ENCODE assay signal across 18 cellular contexts in genomic region chr14:76724827-76725550, GRCh38. TPM values are rescaled to one million over a fixed set of nuclear protein-coding genes. Genes with fewer than 3 reads are reported as not detected.
A peak's percentile ranks its signal among the peaks of the same experiment; 100 is the strongest.
DNase-seq lines count a peak whose midpoint lies in the region; ATAC-seq, FAIRE-seq and TF ChIP-seq lines count a peak whose summit lies in the region.
"Had no signal": no experiment of that assay in that cellular context is flagged by ENCODE, and none has a peak within 500 bp of the region (broad histone marks: within the 10 kb centered on the region; RNA-seq: fewer than 3 reads in every experiment).

No MANE protein-coding gene starts in this region.

- H3K4me1 Mint-ChIP-seq in WTC11, result peaks cover 28% of the 10 kb centered on the region
- H3K4me1 Mint-ChIP-seq in T-helper 2 cell treated with Interferon-gamma antibody and Interleukin-4, amounts not matched to agents 5 μg/mL and 100 μg/mL, for 36 hours (ENCODE audit: low read depth), result no peaks in the 10 kb centered on the region

- H4K8ac ChIP-seq in trophoblast cell (ENCODE audit: low read depth, low read length), result no peak overlapping the region

- no peak overlapping the region for H3K4me3 Mint-ChIP-seq in WTC11
- H3K4me3 Mint-ChIP-seq in T-helper 2 cell treated with Interferon-gamma antibody and Interleukin-4, amounts not matched to agents 5 μg/mL and 100 μg/mL, for 36 hours, result no peak overlapping the region
- H3K4me3 Mint-ChIP-seq: B cell; CD8-positive, alpha-beta T cell had no signal

- TF ChIP-seq CTCF in HepG2 (CRISPR knock-in tag; IDR thresholded peaks at IDR 0.05) (no peak), right lobe of liver (IDR thresholded peaks at IDR 0.05) (no peak), WTC11 (IDR thresholded peaks at IDR 0.05) (no peak)

- in situ Hi-C loops in HepG2 (cut with HindIII; ENCODE audit: extremely low pct_ligation_motif_present, low pct_unique_long_range_greater_than_20kb), result no loop called here

- H3K36me3 Mint-ChIP-seq in WTC11, result no peaks in the 10 kb centered on the region
- no peaks in the 10 kb centered on the region for H3K36me3 Mint-ChIP-seq in T-helper 2 cell treated with Interferon-gamma antibody and Interleukin-4, amounts not matched to agents 5 μg/mL and 100 μg/mL, for 36 hours (ENCODE audit: low read depth)
- H3K36me3 Mint-ChIP-seq: CD8-positive, alpha-beta T cell had no signal

- TF ChIP-seq EP300 in HepG2 (IDR thresholded peaks at IDR 0.05; ENCODE audit: low read depth in 2 of 2, low read length in 2 of 2) (no peak), HepG2 (CRISPR knock-in tag; IDR thresholded peaks at IDR 0.05; ENCODE audit: borderline replicate concordance) (no peak)

- H3K79me2 ChIP-seq in HepG2 (ENCODE audit: insufficient read depth, low read length) (no peaks in the 10 kb centered on the region), trophoblast cell (ENCODE audit: control insufficient read depth, insufficient read depth, low read length, poor library complexity) (no peaks in the 10 kb centered on the region)

- no peak overlapping the region for H3K4ac ChIP-seq in trophoblast cell (ENCODE audit: low read depth, low read length)

- H3K36me3 ChIP-seq in HepG2 (replicated peaks in 1 of 2; ENCODE audit: control insufficient read depth in 1 of 2, insufficient read depth in 2 of 2, low read length in 2 of 2) (no peaks in the 10 kb centered on the region), right lobe of liver (no peaks in the 10 kb centered on the region), trophoblast cell (ENCODE audit: control insufficient read depth in 1 of 2, insufficient read depth in 2 of 2, low read length in 2 of 2) (no peaks in the 10 kb centered on the region)
- H3K36me3 ChIP-seq: BLaER1 treated with 17β-estradiol and CSF1 and Interleukin-3, amounts not matched to agents 10 nM and 100 nM had no signal

- H3K9me3 ChIP-seq in HepG2 (ENCODE audit: low read length) (no peaks in the 10 kb centered on the region), right lobe of liver (no peaks in the 10 kb centered on the region), trophoblast cell (ENCODE audit: insufficient read depth, low read depth, low read length) (no peaks in the 10 kb centered on the region)
- H3K9me3 ChIP-seq: BLaER1 treated with 17β-estradiol and CSF1 and Interleukin-3, amounts not matched to agents 10 nM and 100 nM had no signal

- FAIRE-seq in HepG2 (lab: Jason Lieb, UNC), result no peak
- FAIRE-seq: GM12878, GM19239 had no signal

- POLR2A ChIA-PET in HepG2 (lab: Yijun Ruan, JAX), result no interaction called here
- POLR2A ChIA-PET in WTC11 (lab: Charles Lee), result no interaction called here

- no peak overlapping the region for H3K4me3 ChIP-seq in HepG2 (replicated peaks in 1 of 3; ENCODE audit: insufficient read depth in 1 of 3, low read depth in 2 of 3, low read length in 3 of 3)
- H3K4me3 ChIP-seq in right lobe of liver, result no peak overlapping the region
- no peak overlapping the region for H3K4me3 ChIP-seq in trophoblast cell (ENCODE audit: low read depth, low read length)
- H3K4me3 ChIP-seq: BLaER1 treated with 17β-estradiol and CSF1 and Interleukin-3, amounts not matched to agents 10 nM and 100 nM; GM12878 had no signal

- H2AK5ac ChIP-seq in trophoblast cell (ENCODE audit: low read length), result no peak overlapping the region

- H4K12ac ChIP-seq in trophoblast cell (ENCODE audit: low read depth, low read length), result no peak overlapping the region

- CTCF ChIA-PET in HepG2 (lab: Yijun Ruan, JAX; ENCODE audit: low intra/inter-chr PET ratio, low total read pairs), result no interaction called here
- CTCF ChIA-PET in WTC11 (lab: Charles Lee), result interaction anchor here (0.5 to 1.7 kb wide), 3 partner anchors 15 to 60 kb away, joined by 3 to 5 read pairs (median 4); no protein-coding TSS in a partner anchor

- H3K79me1 ChIP-seq in trophoblast cell (ENCODE audit: low read length), result no peaks in the 10 kb centered on the region

- H4K91ac ChIP-seq in trophoblast cell (ENCODE audit: low read depth, low read length), result no peak overlapping the region

- no peak overlapping the region for H2BK12ac ChIP-seq in trophoblast cell (ENCODE audit: low read length)

- no TSS peak for BruUV-seq in HepG2 (replicated peaks; lab: Mats Ljungman, UMichigan)

- intact Hi-C loops in HepG2 (cut with micrococcal nuclease; ENCODE audit: unreplicated experiment), result no loop called here
- intact Hi-C loops in right lobe of liver (cut with DNase I), result no loop called here

- no peak overlapping the region for H3K18ac ChIP-seq in trophoblast cell (ENCODE audit: low read length)

- H4K20me1 ChIP-seq in HepG2 (ENCODE audit: insufficient read depth, low read length), result no peaks in the 10 kb centered on the region
- H4K20me1 ChIP-seq: BLaER1 treated with 17β-estradiol and CSF1 and Interleukin-3, amounts not matched to agents 10 nM and 100 nM had no signal

- no peaks in the 10 kb centered on the region for H3K9me3 Mint-ChIP-seq in WTC11
- no peaks in the 10 kb centered on the region for H3K9me3 Mint-ChIP-seq in T-helper 2 cell treated with Interferon-gamma antibody and Interleukin-4, amounts not matched to agents 5 μg/mL and 100 μg/mL, for 36 hours
- H3K9me3 Mint-ChIP-seq: CD8-positive, alpha-beta T cell had no signal

- H3K4me1 ChIP-seq in HepG2 (ENCODE audit: insufficient read depth, low read length) (peaks cover 10% of the 10 kb centered on the region), right lobe of liver (peaks cover 0 to 8% (median 0%) of the 10 kb centered on the region in 4 donors), trophoblast cell (ENCODE audit: control insufficient read depth in 1 of 2, insufficient read depth in 2 of 2, low read length in 2 of 2) (no peaks in the 10 kb centered on the region)

- 0 out of 2 replicates have a peak overlapping the region, but pooled peaks have one; percentile 7 for H3K27ac Mint-ChIP-seq in WTC11
- no peak overlapping the region for H3K27ac Mint-ChIP-seq in T-helper 2 cell treated with Interferon-gamma antibody and Interleukin-4, amounts not matched to agents 5 μg/mL and 100 μg/mL, for 36 hours
- H3K27ac Mint-ChIP-seq: B cell; CD8-positive, alpha-beta T cell had no signal

- H3K4me2 ChIP-seq in HepG2 (ENCODE audit: low read depth, low read length) (no peak overlapping the region), trophoblast cell (ENCODE audit: low read length) (no peak overlapping the region)
- H3K4me2 ChIP-seq: BLaER1 treated with 17β-estradiol and CSF1 and Interleukin-3, amounts not matched to agents 10 nM and 100 nM had no signal

- H2BK5ac ChIP-seq in trophoblast cell (ENCODE audit: low read depth, low read length, poor library complexity), result no peak overlapping the region

- DNase-seq in HepG2 (ENCODE audit: low spot score), result no peak
- DNase-seq in right lobe of liver, result no peak
- DNase-seq in WTC11 (ENCODE audit: low spot score), result no peak
- no peak for DNase-seq in trophoblast cell
- no peak for DNase-seq in T-helper 2 cell treated with Interferon-gamma antibody and Interleukin-4, amounts not matched to agents 5 μg/mL and 100 μg/mL, for 36 hours (ENCODE audit: low spot score)
- DNase-seq: Calu3; CD8-positive, alpha-beta T cell; DND-41; EL; GOT3; H7; KBM-7 had no signal

- TF ChIP-seq POLR2A in HepG2 (IDR thresholded peaks at IDR 0.05; ENCODE audit: insufficient read depth in 1 of 2, low read depth in 2 of 2, low read length in 2 of 2), result no peak
- TF ChIP-seq POLR2A in right lobe of liver (IDR thresholded peaks at IDR 0.05), result no peak

- H2BK120ac ChIP-seq in trophoblast cell (ENCODE audit: insufficient read depth, low read length, poor library complexity), result no peak overlapping the region

- H2AFZ ChIP-seq in HepG2 (ENCODE audit: low read length), result no peak overlapping the region
- no peak overlapping the region for H2AFZ ChIP-seq in trophoblast cell (ENCODE audit: insufficient read depth, low read length, poor library complexity)

- H3K27ac ChIP-seq in HepG2 (ENCODE audit: extremely low read length, insufficient read depth, low read length) (no peak overlapping the region), right lobe of liver (no peak overlapping the region), trophoblast cell (ENCODE audit: low read depth, low read length) (no peak overlapping the region)
- H3K27ac ChIP-seq: BLaER1 treated with 17β-estradiol and CSF1 and Interleukin-3, amounts not matched to agents 10 nM and 100 nM had no signal

- H3K23ac ChIP-seq in trophoblast cell (ENCODE audit: low read length), result peak overlapping the region; percentile 46

- 13% methylated on average over 8 of the region's 8 CpGs for WGBS in HepG2 (ENCODE audit: low lambda C conversion rate)
- 47% methylated on average over 6 of the region's 8 CpGs for WGBS in right lobe of liver (ENCODE audit: insufficient coverage, low coverage, low lambda C conversion rate, missing lambda C conversion rate)
- no CpG with 5 or more reads among the region's 8 CpGs for WGBS in trophoblast cell (ENCODE audit: extremely low coverage, insufficient coverage, insufficient read length)

- no peak for ATAC-seq in HepG2
- ATAC-seq in right lobe of liver, result no peak
- no peak for ATAC-seq in WTC11
- ATAC-seq in GM21825 (IDR thresholded peaks at IDR 0.05; ENCODE audit: unreplicated experiment), result no peak
- ATAC-seq: CD8-positive, alpha-beta T cell; GM12878; HCT116 had no signal

- no peak overlapping the region for H3K14ac ChIP-seq in trophoblast cell (ENCODE audit: low read length)

- no peaks in the 10 kb centered on the region for H3K27me3 Mint-ChIP-seq in WTC11 (ENCODE audit: low read depth)
- peaks cover 14% of the 10 kb centered on the region for H3K27me3 Mint-ChIP-seq in T-helper 2 cell treated with Interferon-gamma antibody and Interleukin-4, amounts not matched to agents 5 μg/mL and 100 μg/mL, for 36 hours (ENCODE audit: low read depth)

- H3K9ac ChIP-seq in HepG2 (ENCODE audit: insufficient read depth, low read depth, low read length) (no peak overlapping the region), trophoblast cell (ENCODE audit: low read length) (no peak overlapping the region)
- H3K9ac ChIP-seq: BLaER1 treated with 17β-estradiol and CSF1 and Interleukin-3, amounts not matched to agents 10 nM and 100 nM had no signal

- H3K27me3 ChIP-seq in HepG2 (ENCODE audit: control insufficient read depth in 1 of 2, insufficient read depth in 2 of 2, low read length in 2 of 2), result peaks cover 2 to 18% of the 10 kb centered on the region in 2 experiments; a peak in 2 of 5 replicates
- no peaks in the 10 kb centered on the region for H3K27me3 ChIP-seq in right lobe of liver
- no peaks in the 10 kb centered on the region for H3K27me3 ChIP-seq in trophoblast cell (ENCODE audit: insufficient read depth, low read length)
- H3K27me3 ChIP-seq: BLaER1 treated with 17β-estradiol and CSF1 and Interleukin-3, amounts not matched to agents 10 nM and 100 nM had no signal

- no peak for TF ChIP-seq RAD21 in HepG2 (CRISPR knock-in tag; IDR thresholded peaks at IDR 0.05)

RNA-seq across cellular contexts. Expression of gene VASH1, which starts 36.3 kb away (rescaled TPM):
- total RNA-seq in HepG2 (2016; rRNA removed; fragmentation: Illumina TruSeq; extraction: Trizol) (0.18 and 0.24 TPM in 2 replicates), right lobe of liver (10 to 100 TPM in 1 of 6 experiments, 1 to 10 TPM in 5; 2.0 to 12.3 (median 4.6) TPM), WTC11 (2021) (7.2 to 10.9 TPM (median 10.5 TPM) in 3 replicates)
- not detected in 2 replicates for total RNA-seq in HepG2 (2016; cell fraction: cytosol; rRNA removed; fragmentation: Illumina TruSeq; extraction: Trizol; ENCODE audit: low read depth)
- total RNA-seq in HepG2 (2016; cell fraction: insoluble cytoplasmic fraction; rRNA removed; fragmentation: Illumina TruSeq; extraction: Trizol), result 0.12 and 0.17 TPM in 2 replicates
- total RNA-seq in HepG2 (2016; cell fraction: membrane; rRNA removed; fragmentation: Illumina TruSeq; extraction: Trizol), result 0.10 and 0.15 TPM in 2 replicates
- total RNA-seq in HepG2 (2016; cell fraction: nucleus; rRNA removed; fragmentation: Illumina TruSeq; extraction: Trizol), result 0.34 and 0.43 TPM in 2 replicates
- 0.11 and 0.42 TPM in 2 replicates for polyA plus RNA-seq in HepG2 (2011; rRNA removed)
- 0.15 and 0.32 TPM in 2 replicates for polyA plus RNA-seq in HepG2 (2011; cell fraction: cytosol; rRNA removed)
- 0.71 and 0.77 TPM in 2 replicates for polyA plus RNA-seq in HepG2 (2011; cell fraction: nucleus; rRNA removed)
- polyA plus RNA-seq in HepG2 (2012), result 0.28 and 0.65 TPM in 2 replicates
- 0.10 TPM in 1 of 2 replicates, not detected in the other for polyA plus RNA-seq in HepG2 (2016; cell fraction: cytosol; fragmentation: Illumina TruSeq; extraction: Trizol; ENCODE audit: low read depth)
- 0.24 and 0.26 TPM in 2 replicates for polyA plus RNA-seq in HepG2 (2016; cell fraction: insoluble cytoplasmic fraction; fragmentation: Illumina TruSeq; extraction: Trizol; ENCODE audit: low read depth)
- 0.21 TPM in 1 of 2 replicates, not detected in the other for polyA plus RNA-seq in HepG2 (2016; cell fraction: membrane; fragmentation: Illumina TruSeq; extraction: Trizol; ENCODE audit: low read depth)
- 0.43 and 0.83 TPM in 2 replicates for polyA plus RNA-seq in HepG2 (2016; cell fraction: nucleus; fragmentation: Illumina TruSeq; extraction: Trizol; ENCODE audit: insufficient read depth, low read depth)
- 0.28 TPM in 1 of 2 replicates, not detected in the other for polyA minus RNA-seq in HepG2 (2011; rRNA and poly(A)+ RNA removed; ENCODE audit: low replicate concordance)
- 0.18 and 0.69 TPM in 2 replicates for polyA minus RNA-seq in HepG2 (2011; cell fraction: cytosol; rRNA and poly(A)+ RNA removed)
- polyA minus RNA-seq in HepG2 (2011; cell fraction: nucleus; rRNA and poly(A)+ RNA removed), result 0.50 and 0.64 TPM in 2 replicates
- polyA plus RNA-seq in trophoblast cell (2013), result 3.8 and 3.9 TPM in 2 replicates
